In the genomic region with DNA sequence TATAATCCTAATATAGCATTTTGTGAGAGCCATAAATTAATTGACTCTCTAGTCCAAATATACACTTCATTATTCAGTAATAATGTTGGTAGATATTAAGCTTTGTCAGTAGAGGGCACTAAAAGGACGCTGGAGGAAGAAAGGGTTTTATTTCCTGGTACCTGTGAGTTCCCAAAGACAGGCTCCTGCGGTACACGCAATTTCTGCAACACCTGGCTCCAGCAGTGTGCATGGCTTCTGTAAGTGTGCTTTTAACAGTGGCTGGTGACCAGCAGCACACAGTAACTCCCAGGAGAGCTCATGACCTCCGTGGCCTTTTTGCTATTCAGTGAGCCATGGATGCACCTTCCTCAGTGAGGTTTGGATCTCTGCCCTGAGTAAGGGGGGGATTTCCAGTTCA, we compare ENCODE assay signal across 9 cellular contexts.
DNase-seq lines count a peak whose midpoint lies in the region; ATAC-seq and TF ChIP-seq lines count a peak whose summit lies in the region.
"Had no signal": no experiment of that assay in that cellular context is flagged by ENCODE, and none has a peak within 500 bp of the region (broad histone marks: within the 10 kb centered on the region; RNA-seq: fewer than 3 reads in every experiment).

No MANE protein-coding gene starts in this region.

- no peaks in the 10 kb centered on the region for H3K36me3 Mint-ChIP-seq in T-helper 2 cell treated with Interferon-gamma antibody and Interleukin-4, amounts not matched to agents 5 μg/mL and 100 μg/mL, for 36 hours (ENCODE audit: low read depth)

- H3K27me3 ChIP-seq in left ventricle myocardium inferior (ENCODE audit: low read depth) (no peaks in the 10 kb centered on the region), HCT116 (ENCODE audit: insufficient read depth, low read length) (no peaks in the 10 kb centered on the region), WERI-Rb-1 (ENCODE audit: insufficient read depth, low read depth, severe bottlenecking) (no peaks in the 10 kb centered on the region), liver (ENCODE audit: control insufficient read depth in 4 of 4, insufficient read depth in 4 of 4, low read length in 3 of 4) (no peaks in the 10 kb centered on the region)

- no peaks in the 10 kb centered on the region for H3K79me2 ChIP-seq in HCT116 (ENCODE audit: insufficient read depth, low read length)

- no peak for TF ChIP-seq POLR2A in HCT116 (IDR thresholded peaks at IDR 0.05; ENCODE audit: borderline replicate concordance, extremely low read depth, insufficient read depth, insufficient read length)

- CTCF ChIA-PET in HCT116 (lab: Charles Lee), result no interaction called here

- no peaks in the 10 kb centered on the region for H4K20me1 ChIP-seq in HCT116 (ENCODE audit: insufficient read depth)

- no peak for ATAC-seq in Right ventricle myocardium inferior
- ATAC-seq in HCT116, result no peak

- H3K4me3 ChIP-seq in left ventricle myocardium inferior, result no peak overlapping the region
- no peak overlapping the region for H3K4me3 ChIP-seq in HCT116 (replicated peaks in 1 of 2; ENCODE audit: low read depth in 1 of 2, low read length in 2 of 2)
- H3K4me3 ChIP-seq in WERI-Rb-1 (ENCODE audit: low read depth, low read length), result no peak overlapping the region
- no peak overlapping the region for H3K4me3 ChIP-seq in liver (ENCODE audit: low read depth in 1 of 3, low read length in 3 of 3)
- H3K4me3 ChIP-seq: thoracic aorta had no signal

- H3K27ac Mint-ChIP-seq in T-helper 2 cell treated with Interferon-gamma antibody and Interleukin-4, amounts not matched to agents 5 μg/mL and 100 μg/mL, for 36 hours, result no peak overlapping the region

- POLR2A ChIA-PET in HCT116 (lab: Charles Lee), result no interaction called here

- H3K9me2 ChIP-seq in HCT116 (ENCODE audit: insufficient read depth), result no peaks in the 10 kb centered on the region

- TF ChIP-seq CTCF in left ventricle myocardium inferior (IDR thresholded peaks at IDR 0.05; ENCODE audit: borderline replicate concordance) (peak; percentile 40), HCT116 (IDR thresholded peaks at IDR 0.05 in 2 of 3, conservative IDR thresholded peaks at IDR 0.05 in 1 of 3; ENCODE audit: borderline replicate concordance in 1 of 3, insufficient read depth in 1 of 3, low read depth in 2 of 3, low read length in 2 of 3) (peak in 2 of 3 experiments; percentile 10 to 41; a peak in 3 of 6 replicates), LNCAP (IDR thresholded peaks at IDR 0.05) (peak; percentile 64), WERI-Rb-1 (IDR thresholded peaks at IDR 0.05; ENCODE audit: low read depth, low read length) (peak; percentile 41), liver (IDR thresholded peaks at IDR 0.05; ENCODE audit: low read depth, low read length, missing input control) (peak; percentile 66)

- RAD21 ChIA-PET in HCT116 (lab: Charles Lee; ENCODE audit: low non-redundant PET in 1 of 2, low total read pairs in 2 of 2, uncharacterized antibody in 2 of 2, unreplicated experiment in 2 of 2), result no interaction called here

- no peaks in the 10 kb centered on the region for H3K36me3 ChIP-seq in left ventricle myocardium inferior
- no peaks in the 10 kb centered on the region for H3K36me3 ChIP-seq in HCT116 (ENCODE audit: control insufficient read depth in 1 of 2, insufficient read depth in 2 of 2, low read length in 2 of 2)
- H3K36me3 ChIP-seq in WERI-Rb-1, result no peaks in the 10 kb centered on the region
- H3K36me3 ChIP-seq in liver (ENCODE audit: control insufficient read depth in 4 of 4, insufficient read depth in 3 of 4, low read depth in 1 of 4, low read length in 3 of 4), result no peaks in the 10 kb centered on the region
- H3K36me3 ChIP-seq: thoracic aorta had no signal

- H3K4me1 ChIP-seq in left ventricle myocardium inferior (no peaks in the 10 kb centered on the region), HCT116 (ENCODE audit: control insufficient read depth in 1 of 2, insufficient read depth in 2 of 2, low read length in 2 of 2) (no peaks in the 10 kb centered on the region), liver (ENCODE audit: control insufficient read depth in 4 of 4, insufficient read depth in 4 of 4, low read length in 3 of 4) (peaks cover 3 to 11% (median 5%) of the 10 kb centered on the region in 4 donors)

- no peak overlapping the region for H2AFZ ChIP-seq in HCT116 (ENCODE audit: low read depth, low read length, poor library complexity, severe bottlenecking)

- peaks cover 7% of the 10 kb centered on the region for H3K9me3 Mint-ChIP-seq in T-helper 2 cell treated with Interferon-gamma antibody and Interleukin-4, amounts not matched to agents 5 μg/mL and 100 μg/mL, for 36 hours

- H3K4me3 Mint-ChIP-seq in T-helper 2 cell treated with Interferon-gamma antibody and Interleukin-4, amounts not matched to agents 5 μg/mL and 100 μg/mL, for 36 hours, result no peak overlapping the region

- no peak overlapping the region for H3K9ac ChIP-seq in HCT116 (ENCODE audit: low read length)
- H3K9ac ChIP-seq in liver (ENCODE audit: low read depth in 1 of 2, low read length in 2 of 2), result no peak overlapping the region

- intact Hi-C loops in left ventricle myocardium inferior (cut with micrococcal nuclease) (no loop called here), Right ventricle myocardium inferior (cut with DNase I) (no loop called here), HCT116 (cut with micrococcal nuclease) (loop anchor here (5.0 kb wide), 1 partner anchor 868 kb away; no protein-coding TSS in a partner anchor)

- H3K9me3 ChIP-seq in left ventricle myocardium inferior (replicated peaks), result no peaks in the 10 kb centered on the region
- H3K9me3 ChIP-seq in HCT116 (ENCODE audit: control insufficient read depth in 1 of 2, insufficient read depth in 1 of 2, low read depth in 1 of 2, low read length in 2 of 2), result peaks cover 0 to 3% of the 10 kb centered on the region in 2 experiments; a peak in 1 of 4 replicates
- no peaks in the 10 kb centered on the region for H3K9me3 ChIP-seq in WERI-Rb-1 (ENCODE audit: severe bottlenecking)
- no peaks in the 10 kb centered on the region for H3K9me3 ChIP-seq in liver (ENCODE audit: control insufficient read depth in 4 of 4, low read length in 3 of 4)
- H3K9me3 ChIP-seq: thoracic aorta had no signal

- TF ChIP-seq RAD21 in HCT116 (IDR thresholded peaks at IDR 0.05; ENCODE audit: low read depth) (peak; percentile 40), liver (IDR thresholded peaks at IDR 0.05) (peak; percentile 98 to 99)

- no peak overlapping the region for H3K4me2 ChIP-seq in HCT116 (ENCODE audit: low read length)

- DNase-seq in left ventricle myocardium inferior, result no peak
- DNase-seq in Right ventricle myocardium inferior (ENCODE audit: missing footprints), result no peak
- no peak for DNase-seq in HCT116 (ENCODE audit: low read depth, low spot score)
- DNase-seq in WERI-Rb-1, result peak; percentile 13
- DNase-seq in NCI-H1694 (lab: John Stamatoyannopoulos, UW), result no peak
- DNase-seq in T-helper 2 cell treated with Interferon-gamma antibody and Interleukin-4, amounts not matched to agents 5 μg/mL and 100 μg/mL, for 36 hours (ENCODE audit: low spot score), result no peak

- no TSS peak for BruUV-seq in HCT116 (replicated peaks; lab: Mats Ljungman, UMichigan)

- H3K27ac ChIP-seq in left ventricle myocardium inferior (replicated peaks) (no peak overlapping the region), HCT116 (ENCODE audit: low read depth, low read length) (no peak overlapping the region), WERI-Rb-1 (no peak overlapping the region), liver (ENCODE audit: low read depth in 1 of 2, low read length in 2 of 2) (no peak overlapping the region)
- H3K27ac ChIP-seq: thoracic aorta had no signal

- no peaks in the 10 kb centered on the region for H3K4me1 Mint-ChIP-seq in T-helper 2 cell treated with Interferon-gamma antibody and Interleukin-4, amounts not matched to agents 5 μg/mL and 100 μg/mL, for 36 hours (ENCODE audit: low read depth)

- H3K27me3 Mint-ChIP-seq in T-helper 2 cell treated with Interferon-gamma antibody and Interleukin-4, amounts not matched to agents 5 μg/mL and 100 μg/mL, for 36 hours (ENCODE audit: low read depth), result no peaks in the 10 kb centered on the region

- WGBS in liver, result 7% methylated on average over 4 of the region's 4 CpGs

TF ChIP-seq in HCT116, 20 proteins besides CTCF, POLR2A, EP300 and RAD21 (continues in another document):
- TF ChIP-seq, protein P1, sequence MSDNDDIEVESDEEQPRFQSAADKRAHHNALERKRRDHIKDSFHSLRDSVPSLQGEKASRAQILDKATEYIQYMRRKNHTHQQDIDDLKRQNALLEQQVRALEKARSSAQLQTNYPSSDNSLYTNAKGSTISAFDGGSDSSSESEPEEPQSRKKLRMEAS (IDR thresholded peaks at IDR 0.05), result no peak
- no peak for TF ChIP-seq YY1 (IDR thresholded peaks at IDR 0.05; ENCODE audit: extremely low read depth, insufficient replicate concordance, low read depth, low read length)

TF ChIP-seq in liver, 16 proteins besides CTCF, POLR2A, EP300 and RAD21 (continues in another document):
- no peak for TF ChIP-seq JUND (IDR thresholded peaks at IDR 0.05)
- TF ChIP-seq, protein P1 (IDR thresholded peaks at IDR 0.05), result no peak
- no peak for TF ChIP-seq YY1 (IDR thresholded peaks at IDR 0.05)
- TF ChIP-seq, protein P2, sequence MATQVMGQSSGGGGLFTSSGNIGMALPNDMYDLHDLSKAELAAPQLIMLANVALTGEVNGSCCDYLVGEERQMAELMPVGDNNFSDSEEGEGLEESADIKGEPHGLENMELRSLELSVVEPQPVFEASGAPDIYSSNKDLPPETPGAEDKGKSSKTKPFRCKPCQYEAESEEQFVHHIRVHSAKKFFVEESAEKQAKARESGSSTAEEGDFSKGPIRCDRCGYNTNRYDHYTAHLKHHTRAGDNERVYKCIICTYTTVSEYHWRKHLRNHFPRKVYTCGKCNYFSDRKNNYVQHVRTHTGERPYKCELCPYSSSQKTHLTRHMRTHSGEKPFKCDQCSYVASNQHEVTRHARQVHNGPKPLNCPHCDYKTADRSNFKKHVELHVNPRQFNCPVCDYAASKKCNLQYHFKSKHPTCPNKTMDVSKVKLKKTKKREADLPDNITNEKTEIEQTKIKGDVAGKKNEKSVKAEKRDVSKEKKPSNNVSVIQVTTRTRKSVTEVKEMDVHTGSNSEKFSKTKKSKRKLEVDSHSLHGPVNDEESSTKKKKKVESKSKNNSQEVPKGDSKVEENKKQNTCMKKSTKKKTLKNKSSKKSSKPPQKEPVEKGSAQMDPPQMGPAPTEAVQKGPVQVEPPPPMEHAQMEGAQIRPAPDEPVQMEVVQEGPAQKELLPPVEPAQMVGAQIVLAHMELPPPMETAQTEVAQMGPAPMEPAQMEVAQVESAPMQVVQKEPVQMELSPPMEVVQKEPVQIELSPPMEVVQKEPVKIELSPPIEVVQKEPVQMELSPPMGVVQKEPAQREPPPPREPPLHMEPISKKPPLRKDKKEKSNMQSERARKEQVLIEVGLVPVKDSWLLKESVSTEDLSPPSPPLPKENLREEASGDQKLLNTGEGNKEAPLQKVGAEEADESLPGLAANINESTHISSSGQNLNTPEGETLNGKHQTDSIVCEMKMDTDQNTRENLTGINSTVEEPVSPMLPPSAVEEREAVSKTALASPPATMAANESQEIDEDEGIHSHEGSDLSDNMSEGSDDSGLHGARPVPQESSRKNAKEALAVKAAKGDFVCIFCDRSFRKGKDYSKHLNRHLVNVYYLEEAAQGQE (IDR thresholded peaks at IDR 0.05), result no peak
- TF ChIP-seq NR2F2 (IDR thresholded peaks at IDR 0.05), result no peak
